ENCODE assay signal across 29 cellular contexts in genomic region chr12:69984216-69984615, GRCh38.
"Had no signal": no experiment of that assay in that cellular context is flagged by ENCODE, and none has a peak within 500 bp of the region (broad histone marks: within the 10 kb centered on the region; RNA-seq: fewer than 3 reads in every experiment).

No MANE protein-coding gene starts in this region.

- H3K4me3 ChIP-seq: left lung, lower lobe of right lung, pancreas, prostate gland, skin epidermis, suprapubic skin, thoracic aorta, tibial artery, upper lobe of right lung had no signal

- DNase-seq: islet precursor cell; left colon; left lung; lower lobe of right lung; mammary epithelial cell; mesenchymal stem cell; naive thymus-derived CD8-positive, alpha-beta T cell; nucleus accumbens; pancreas; posterior cingulate gyrus; retina; right cardiac atrium; stimulated activated CD4-positive, alpha-beta T cell treated with anti-CD3 and anti-CD28 coated beads, Interleukin-12 subunit alpha, Interleukin-12 subunit beta, amount 100 ng/mL, for 4 hours; stimulated activated CD4-positive, alpha-beta T cell treated with anti-CD3 and anti-CD28 coated beads, Interleukin-15, amount 100 ng/mL, for 24 hours; stimulated activated CD4-positive, alpha-beta T cell treated with anti-CD3 and anti-CD28 coated beads, Interleukin-2, amount 100 ng/mL, for 24 hours; stimulated activated CD4-positive, alpha-beta T cell treated with anti-CD3 and anti-CD28 coated beads, Interleukin-4, amount 100 ng/mL, for 1 hour; stimulated activated naive B cell treated with anti-CD40 and anti-IgM and Interleukin-4, amounts not matched to agents 10 μg/mL and 1 μg/mL and 100 μg/mL, for 72 hours; tibial artery; trophoblast cell; upper lobe of right lung had no signal

- H3K4me1 ChIP-seq: prostate gland had no signal

- H3K27ac Mint-ChIP-seq: naive thymus-derived CD8-positive, alpha-beta T cell; stimulated activated naive B cell treated with anti-CD40 and anti-IgM and Interleukin-4, amounts not matched to agents 10 μg/mL and 1 μg/mL and 100 μg/mL, for 72 hours; stimulated activated naive CD8-positive, alpha-beta T cell treated with anti-CD3 and anti-CD28 coated beads, Interleukin-15, Interleukin-2, amounts not matched to agents 100 ng/mL and 50 ng/mL, for 24 hours had no signal

- H3K27me3 Mint-ChIP-seq: naive thymus-derived CD8-positive, alpha-beta T cell had no signal

- H3K9me3 Mint-ChIP-seq: stimulated activated naive CD8-positive, alpha-beta T cell treated with anti-CD3 and anti-CD28 coated beads, Interleukin-15, Interleukin-2, amounts not matched to agents 100 ng/mL and 50 ng/mL, for 24 hours had no signal

- FAIRE-seq: pancreas, urothelium cell line had no signal

- ATAC-seq: left colon; left lung; lower lobe of right lung; naive thymus-derived CD8-positive, alpha-beta T cell; pancreas; right cardiac atrium; sciatic nerve; stimulated activated naive B cell treated with anti-CD40 and anti-IgM and Interleukin-4, amounts not matched to agents 10 μg/mL and 1 μg/mL and 100 μg/mL, for 72 hours; upper lobe of right lung had no signal

- H3K36me3 ChIP-seq: left lung, lower lobe of right lung, pancreas, prostate gland, suprapubic skin, thoracic aorta, tibial artery, upper lobe of right lung had no signal

- H3K9me3 ChIP-seq: left lung, lower lobe of right lung, pancreas, prostate gland, suprapubic skin, thoracic aorta, tibial artery, upper lobe of right lung had no signal

- H3K4me3 Mint-ChIP-seq: naive thymus-derived CD8-positive, alpha-beta T cell; nephron; neural crest cell; stimulated activated naive B cell treated with anti-CD40 and anti-IgM and Interleukin-4, amounts not matched to agents 10 μg/mL and 1 μg/mL and 100 μg/mL, for 72 hours; stimulated activated naive CD8-positive, alpha-beta T cell treated with anti-CD3 and anti-CD28 coated beads, Interleukin-15, Interleukin-2, amounts not matched to agents 100 ng/mL and 50 ng/mL, for 24 hours had no signal

- H3K36me3 Mint-ChIP-seq: naive thymus-derived CD8-positive, alpha-beta T cell; stimulated activated naive B cell treated with anti-CD40 and anti-IgM and Interleukin-4, amounts not matched to agents 10 μg/mL and 1 μg/mL and 100 μg/mL, for 72 hours had no signal

- H3K27ac ChIP-seq: left lung, lower lobe of right lung, pancreas, prostate gland, skin epidermis, suprapubic skin, thoracic aorta, tibial artery, upper lobe of right lung had no signal

- H3K27me3 ChIP-seq: left lung, pancreas, suprapubic skin, tibial artery, upper lobe of right lung had no signal

- H3K4me1 Mint-ChIP-seq: naive thymus-derived CD8-positive, alpha-beta T cell; neural crest cell; stimulated activated naive B cell treated with anti-CD40 and anti-IgM and Interleukin-4, amounts not matched to agents 10 μg/mL and 1 μg/mL and 100 μg/mL, for 72 hours had no signal
